ENCODE assay signal across 7 cellular contexts in genomic region chr22:48846200-48846599, GRCh38.
"Had no signal": no experiment of that assay in that cellular context is flagged by ENCODE, and none has a peak within 500 bp of the region (broad histone marks: within the 10 kb centered on the region; RNA-seq: fewer than 3 reads in every experiment).

No MANE protein-coding gene starts in this region.

- ATAC-seq: HCT116, K562 had no signal

- DNase-seq: GM23248, GOT3, H7, IMR-90, KG1 had no signal
